In genomic region chr20:44696315-44696714, GRCh38 we compare ENCODE assay signal across 1 cellular context.
TF ChIP-seq lines count a peak whose summit lies in the region.

No MANE protein-coding gene starts in this region.

TF ChIP-seq in A549, 52 proteins besides CTCF, POLR2A, EP300 and RAD21:
- TF ChIP-seq GATA3 (IDR thresholded peaks at IDR 0.05; ENCODE audit: borderline replicate concordance) = no peak
- TF ChIP-seq, protein P1, sequence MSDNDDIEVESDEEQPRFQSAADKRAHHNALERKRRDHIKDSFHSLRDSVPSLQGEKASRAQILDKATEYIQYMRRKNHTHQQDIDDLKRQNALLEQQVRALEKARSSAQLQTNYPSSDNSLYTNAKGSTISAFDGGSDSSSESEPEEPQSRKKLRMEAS (IDR thresholded peaks at IDR 0.05) = 0 out of 2 replicates have a peak, but pooled peaks have one; percentile 3
